Comparison of ENCODE assay signal across 15 cellular contexts in the genomic region with DNA sequence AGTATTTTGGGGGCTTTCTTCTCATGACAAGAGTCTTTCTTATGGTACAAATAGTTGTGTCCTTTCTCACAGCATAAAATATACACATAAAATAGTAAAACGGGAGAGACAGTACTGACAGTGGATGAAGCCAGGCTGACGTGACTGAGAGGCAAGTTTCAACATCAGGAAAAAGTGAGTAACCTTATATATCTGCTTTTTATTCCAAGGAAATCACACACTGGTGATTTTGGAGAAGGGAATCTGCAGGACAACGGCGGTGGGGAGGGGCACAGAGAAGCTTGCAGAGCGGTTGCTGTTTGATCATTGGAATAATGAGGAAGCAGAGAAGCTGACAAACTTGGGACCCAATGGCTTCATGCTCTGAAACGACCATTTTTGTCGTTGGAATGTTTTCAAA.
"Had no signal": no experiment of that assay in that cellular context is flagged by ENCODE, and none has a peak within 500 bp of the region (broad histone marks: within the 10 kb centered on the region; RNA-seq: fewer than 3 reads in every experiment).

No MANE protein-coding gene starts in this region.

- H3K36me3 ChIP-seq: esophagus muscularis mucosa, ovary had no signal

- H3K27ac ChIP-seq: dorsolateral prefrontal cortex, esophagus muscularis mucosa, ovary, testis had no signal

- H3K27ac Mint-ChIP-seq: activated CD4-positive, alpha-beta T cell treated with anti-CD3 and anti-CD28 coated beads, Interleukin-2, amount 10 ng/mL, durations not matched to agents 7 days and 5 days; mesothelial cell of epicardium; T-helper 1 cell treated with Interleukin-12 subunit alpha and Interleukin-12 subunit beta and Interleukin-4 antibody, amounts not matched to agents 30 μg/mL and 1 μg/mL, for 36 hours had no signal

- H3K9me3 Mint-ChIP-seq: activated CD4-positive, alpha-beta T cell treated with anti-CD3 and anti-CD28 coated beads, Interleukin-2, amount 10 ng/mL, durations not matched to agents 7 days and 5 days; T-helper 1 cell treated with Interleukin-12 subunit alpha and Interleukin-12 subunit beta and Interleukin-4 antibody, amounts not matched to agents 30 μg/mL and 1 μg/mL, for 36 hours had no signal

- ATAC-seq: stimulated activated naive CD8-positive, alpha-beta T cell treated with anti-CD3 and anti-CD28 coated beads, Interleukin-15, Interleukin-2, amounts not matched to agents 100 U/mL and 50 U/mL, for 24 hours had no signal

- H3K4me3 ChIP-seq: dorsolateral prefrontal cortex, esophagus muscularis mucosa, ovary, testis had no signal

- DNase-seq: activated CD4-positive, alpha-beta T cell treated with anti-CD3 and anti-CD28 coated beads, Interleukin-2, amount 10 ng/mL, durations not matched to agents 7 days and 5 days; activated CD4-positive, CD25-positive, alpha-beta regulatory T cell; activated CD8-positive, alpha-beta memory T cell treated with anti-CD3 and anti-CD28 coated beads for 24 hours; activated naive CD4-positive, alpha-beta T cell treated with anti-CD3 and anti-CD28 coated beads, Interleukin-2, amount 50 U/mL, for 16 hours; hypothalamus; stimulated activated CD4-positive, alpha-beta T cell treated with anti-CD3 and anti-CD28 coated beads, Interleukin-4, amount 100 ng/mL, for 1 hour; stimulated activated CD8-positive, alpha-beta memory T cell treated with anti-CD3 and anti-CD28 coated beads, Interleukin-4, amount 100 ng/mL, for 48 hours; stimulated activated naive CD8-positive, alpha-beta T cell treated with anti-CD3 and anti-CD28 coated beads, Interleukin-15, Interleukin-2, amounts not matched to agents 100 U/mL and 50 U/mL, for 24 hours; testis had no signal

- H3K27me3 ChIP-seq: ovary, testis had no signal

- H3K9me3 ChIP-seq: esophagus muscularis mucosa, ovary, testis had no signal

- H3K4me3 Mint-ChIP-seq: activated CD4-positive, alpha-beta T cell treated with anti-CD3 and anti-CD28 coated beads, Interleukin-2, amount 10 ng/mL, durations not matched to agents 7 days and 5 days; mesothelial cell of epicardium; neural crest cell; T-helper 1 cell treated with Interleukin-12 subunit alpha and Interleukin-12 subunit beta and Interleukin-4 antibody, amounts not matched to agents 30 μg/mL and 1 μg/mL, for 36 hours had no signal

- H3K36me3 Mint-ChIP-seq: mesothelial cell of epicardium had no signal
